Comparison of ENCODE assay signal across 11 cellular contexts in the genomic region with DNA sequence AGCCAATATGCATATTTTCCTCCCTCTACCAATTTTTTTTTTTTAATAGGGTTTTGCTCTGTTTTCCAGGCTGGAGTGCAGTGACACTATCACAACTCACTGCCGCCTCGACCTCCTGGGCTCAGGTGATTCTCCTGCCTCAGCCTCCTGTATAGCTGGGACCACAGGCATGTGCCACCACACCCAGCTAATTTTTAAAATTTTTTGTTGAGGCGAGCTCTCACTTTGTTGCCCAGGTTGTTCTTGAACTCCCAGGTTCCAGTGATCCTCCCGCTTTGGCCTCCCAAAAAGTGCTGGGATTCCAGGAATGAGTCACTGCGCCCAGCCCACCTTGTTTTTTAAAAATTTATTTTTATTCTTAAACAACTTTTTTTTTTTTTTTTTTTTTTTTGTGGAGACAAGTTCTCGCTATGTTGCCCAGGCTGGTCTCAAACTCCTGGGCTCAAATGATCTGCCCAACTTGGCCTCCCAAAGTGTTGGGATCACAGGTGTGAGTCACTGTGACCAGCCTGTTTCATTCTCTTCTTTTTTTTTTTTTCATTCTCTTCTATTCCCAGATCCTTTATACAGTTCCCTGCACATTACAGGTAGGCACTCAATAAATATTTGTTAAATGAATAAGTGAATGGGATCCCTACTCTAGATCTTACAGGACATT.
"Had no signal": no experiment of that assay in that cellular context is flagged by ENCODE, and none has a peak within 500 bp of the region (broad histone marks: within the 10 kb centered on the region; RNA-seq: fewer than 3 reads in every experiment).

No MANE protein-coding gene starts in this region.

- H3K36me3 ChIP-seq: ascending aorta, colonic mucosa had no signal

- H3K27ac Mint-ChIP-seq: activated naive CD8-positive, alpha-beta T cell treated with anti-CD3 and anti-CD28 coated beads, Interleukin-2, amount 50 U/mL, for 24 hours; naive B cell; T-helper 17 cell had no signal

- H3K9me3 ChIP-seq: ascending aorta, colonic mucosa, SK-N-SH had no signal

- H3K4me1 ChIP-seq: ascending aorta, colonic mucosa had no signal

- H3K4me1 Mint-ChIP-seq: naive B cell, T-helper 17 cell had no signal

- H3K27me3 ChIP-seq: ascending aorta, colonic mucosa had no signal

- H3K27ac ChIP-seq: ascending aorta, colonic mucosa had no signal

- H3K4me3 ChIP-seq: ascending aorta, colonic mucosa, smooth muscle cell had no signal

- DNase-seq: activated CD4-positive, alpha-beta T cell treated with anti-CD3 and anti-CD28 coated beads, Interleukin-2, amount 50 U/mL, for 1 hour; activated naive CD8-positive, alpha-beta T cell treated with anti-CD3 and anti-CD28 coated beads, Interleukin-2, amount 50 U/mL, for 24 hours; colonic mucosa; naive B cell; right cardiac atrium; SK-N-SH; stimulated activated CD4-positive, alpha-beta T cell treated with anti-CD3 and anti-CD28 coated beads, Interleukin-1b, Interleukin-23, amount 100 ng/mL, for 48 hours; stimulated activated naive CD4-positive, alpha-beta T cell treated with Interleukin-2 at 50 U/mL for 16 hours; T-helper 17 cell had no signal

- H3K27me3 Mint-ChIP-seq: T-helper 17 cell had no signal

- H3K4me3 Mint-ChIP-seq: activated naive CD8-positive, alpha-beta T cell treated with anti-CD3 and anti-CD28 coated beads, Interleukin-2, amount 50 U/mL, for 24 hours; T-helper 17 cell had no signal
